In genomic region chr17:81083125-81083765, GRCh38 we compare ENCODE assay signal across 15 cellular contexts. TPM values are rescaled to one million over a fixed set of nuclear protein-coding genes. Genes with fewer than 3 reads are reported as not detected.
DNase-seq lines count a peak whose midpoint lies in the region; ATAC-seq and TF ChIP-seq lines count a peak whose summit lies in the region.
"Had no signal": no experiment of that assay in that cellular context is flagged by ENCODE, and none has a peak within 500 bp of the region (broad histone marks: within the 10 kb centered on the region; RNA-seq: fewer than 3 reads in every experiment).

No MANE protein-coding gene starts in this region.

- H3K9me3 Mint-ChIP-seq in H9: no peaks in the 10 kb centered on the region
- no peaks in the 10 kb centered on the region for H3K9me3 Mint-ChIP-seq in activated CD4-positive, alpha-beta T cell treated with anti-CD3 and anti-CD28 coated beads for 36 hours (ENCODE audit: low read depth)
- H3K9me3 Mint-ChIP-seq: activated naive CD8-positive, alpha-beta T cell treated with anti-CD3 and anti-CD28 coated beads, Interleukin-2, amount 50 U/mL, for 24 hours had no signal

- no peaks in the 10 kb centered on the region for H3K9me3 ChIP-seq in H9 (ENCODE audit: control insufficient read depth, low read depth, low read length)
- H3K9me3 ChIP-seq in sigmoid colon: no peaks in the 10 kb centered on the region
- H3K9me3 ChIP-seq in mucosa of descending colon: no peaks in the 10 kb centered on the region
- H3K9me3 ChIP-seq: SJCRH30 had no signal

- TF ChIP-seq EP300 in sigmoid colon (IDR thresholded peaks at IDR 0.05): no peak

- no peak overlapping the region for H4K5ac ChIP-seq in H9 (ENCODE audit: insufficient read length, low read depth, low read length)

- H3K4me2 ChIP-seq in H9 (ENCODE audit: insufficient read depth, insufficient read length, low read length): no peak overlapping the region

- H4K20me1 ChIP-seq in H9 (ENCODE audit: control insufficient read depth, insufficient read depth, insufficient read length): no peaks in the 10 kb centered on the region

- no peak overlapping the region for H3K4me3 Mint-ChIP-seq in H9
- no peak overlapping the region for H3K4me3 Mint-ChIP-seq in activated CD4-positive, alpha-beta T cell treated with anti-CD3 and anti-CD28 coated beads for 36 hours
- H3K4me3 Mint-ChIP-seq: activated naive CD8-positive, alpha-beta T cell treated with anti-CD3 and anti-CD28 coated beads, Interleukin-2, amount 50 U/mL, for 24 hours had no signal

- H3K36me3 ChIP-seq in sigmoid colon (peaks cover 13 to 37% (median 31%) of the 10 kb centered on the region in 4 donors), mucosa of descending colon (ENCODE audit: low read depth) (no peaks in the 10 kb centered on the region)
- H3K36me3 ChIP-seq: SJCRH30 had no signal

- H2BK120ac ChIP-seq in H9 (ENCODE audit: low read depth, low read length, poor library complexity, severe bottlenecking): no peak overlapping the region

- no peak overlapping the region for H2AFZ ChIP-seq in H9 (ENCODE audit: low read length)

- H3K36me3 Mint-ChIP-seq in H9 (ENCODE audit: insufficient read depth in 1 of 3, low read depth in 3 of 3): peaks cover 0 to 10% (median 8%) of the 10 kb centered on the region in 3 experiments; a peak in 3 of 7 replicates
- no peaks in the 10 kb centered on the region for H3K36me3 Mint-ChIP-seq in activated CD4-positive, alpha-beta T cell treated with anti-CD3 and anti-CD28 coated beads for 36 hours (ENCODE audit: low read depth)

- no peak for DNase-seq in H9
- peak; percentile 55 to 86 for DNase-seq in dermis microvascular lymphatic vessel endothelial cell (ENCODE audit: low read depth in 2 of 2)
- peak; percentile 96 for DNase-seq in left lobe of liver (ENCODE audit: low spot score)
- DNase-seq in sigmoid colon: no peak
- no peak for DNase-seq in SW 1271 (lab: John Stamatoyannopoulos, UW)
- DNase-seq in erythroblast (lab: John Stamatoyannopoulos, UW): no peak
- DNase-seq in activated CD4-positive, alpha-beta T cell treated with anti-CD3 and anti-CD28 coated beads for 36 hours: no peak
- DNase-seq in mucosa of descending colon: no peak
- DNase-seq: activated CD8-positive, alpha-beta memory T cell treated with anti-CD3 and anti-CD28 coated beads, Interleukin-2, amount 50 U/mL, for 48 hours; activated naive CD8-positive, alpha-beta T cell treated with anti-CD3 and anti-CD28 coated beads, Interleukin-2, amount 50 U/mL, for 24 hours; effector CD4-positive, alpha-beta T cell; H7; NCI-H1048; NCI-H526 treated with DMSO at 0.1 percent for 48 hours; SJCRH30 had no signal

- H4K8ac ChIP-seq in H9 (replicated peaks; ENCODE audit: insufficient read length, low read depth, low read length): no peak overlapping the region

- H3K79me1 ChIP-seq in H9 (ENCODE audit: insufficient read depth, low read depth, low read length, poor library complexity, severe bottlenecking): no peaks in the 10 kb centered on the region

- POLR2A ChIA-PET in activated CD4-positive, alpha-beta T cell treated with anti-CD3 and anti-CD28 coated beads for 36 hours (lab: Charles Lee): no interaction called here

- no CpG with 5 or more reads among the region's 27 CpGs for WGBS in H9 (ENCODE audit: extremely low coverage, insufficient read length, low lambda C conversion rate)
- 77 to 89% methylated on average over 27 of the region's 27 CpGs for WGBS in sigmoid colon, 2 donors

- no peak overlapping the region for H2BK5ac ChIP-seq in H9 (ENCODE audit: insufficient read length, low read length)

- H3K4ac ChIP-seq in H9 (ENCODE audit: low read depth, low read length): no peak overlapping the region

- peaks cover 5 to 10% of the 10 kb centered on the region in 2 experiments; a peak in 1 of 4 replicates for H3K4me1 Mint-ChIP-seq in H9
- H3K4me1 Mint-ChIP-seq in activated CD4-positive, alpha-beta T cell treated with anti-CD3 and anti-CD28 coated beads for 36 hours: peaks cover 4% of the 10 kb centered on the region
- H3K4me1 Mint-ChIP-seq: activated naive CD8-positive, alpha-beta T cell treated with anti-CD3 and anti-CD28 coated beads, Interleukin-2, amount 50 U/mL, for 24 hours had no signal

- no peak overlapping the region for H3K23ac ChIP-seq in H9 (ENCODE audit: insufficient read length, low read depth, low read length)

- H3K56ac ChIP-seq in H9 (ENCODE audit: insufficient read length, low read depth, low read length): no peak overlapping the region

- H2BK15ac ChIP-seq in H9 (ENCODE audit: low read depth, low read length): no peak overlapping the region

- no peaks in the 10 kb centered on the region for H3K4me1 ChIP-seq in H9 (ENCODE audit: insufficient read depth, low read length)
- peaks cover 0 to 61% (median 37%) of the 10 kb centered on the region in 4 donors for H3K4me1 ChIP-seq in sigmoid colon
- no peaks in the 10 kb centered on the region for H3K4me1 ChIP-seq in mucosa of descending colon (ENCODE audit: low read depth)
- H3K4me1 ChIP-seq: SJCRH30 had no signal

- TF ChIP-seq CTCF in H9 (conservative IDR thresholded peaks at IDR 0.05): no peak
- TF ChIP-seq CTCF in sigmoid colon (IDR thresholded peaks at IDR 0.05): no peak
- no peak for TF ChIP-seq CTCF in mucosa of descending colon (IDR thresholded peaks at IDR 0.05)

- CTCF ChIA-PET in activated CD4-positive, alpha-beta T cell treated with anti-CD3 and anti-CD28 coated beads for 36 hours (lab: Charles Lee): no interaction called here

- H3K4me3 ChIP-seq in sigmoid colon (no peak overlapping the region), mucosa of descending colon (no peak overlapping the region)
- H3K4me3 ChIP-seq: SJCRH30 had no signal

- H3K9ac ChIP-seq in H9 (ENCODE audit: extremely low read depth, insufficient read length, low read length): no peak overlapping the region

- H2BK12ac ChIP-seq in H9 (ENCODE audit: insufficient read length, low read depth, low read length): no peak overlapping the region

- H2BK20ac ChIP-seq in H9 (ENCODE audit: low read depth, low read length, poor library complexity, severe bottlenecking): no peak overlapping the region

- H3T11ph ChIP-seq in H9 (ENCODE audit: low read length): no peak overlapping the region

- ATAC-seq in left lobe of liver (peak; percentile 68), mucosa of descending colon (no peak)
- no peak for ATAC-seq in activated CD4-positive, alpha-beta T cell treated with anti-CD3 and anti-CD28 coated beads for 36 hours
- ATAC-seq: activated naive CD8-positive, alpha-beta T cell treated with anti-CD3 and anti-CD28 coated beads, Interleukin-2, amount 50 U/mL, for 24 hours had no signal

- H2AK5ac ChIP-seq in H9 (ENCODE audit: insufficient read length, low read length): no peak overlapping the region

- H3K27ac ChIP-seq in H9 (ENCODE audit: insufficient read length, low read depth, low read length): no peak overlapping the region
- peak overlapping the region; percentile 46 to 82 (median 70) for H3K27ac ChIP-seq in sigmoid colon
- H3K27ac ChIP-seq: SJCRH30 had no signal

- H3K79me2 ChIP-seq in H9 (ENCODE audit: insufficient read depth, low read length): no peaks in the 10 kb centered on the region

- H3K23me2 ChIP-seq in H9 (ENCODE audit: insufficient read length, low read depth, low read length, poor library complexity, severe bottlenecking): no peaks in the 10 kb centered on the region

- no peak overlapping the region for H4K91ac ChIP-seq in H9 (ENCODE audit: insufficient read length, low read depth, low read length)

- peak overlapping the region in 2 of 3 experiments; percentile 75 to 95; a peak in 3 of 7 replicates for H3K27ac Mint-ChIP-seq in H9
- no peak overlapping the region for H3K27ac Mint-ChIP-seq in activated CD4-positive, alpha-beta T cell treated with anti-CD3 and anti-CD28 coated beads for 36 hours
- H3K27ac Mint-ChIP-seq: activated naive CD8-positive, alpha-beta T cell treated with anti-CD3 and anti-CD28 coated beads, Interleukin-2, amount 50 U/mL, for 24 hours had no signal

- no peak overlapping the region for H3K18ac ChIP-seq in H9 (ENCODE audit: insufficient read length, low read depth, low read length)

- TF ChIP-seq POLR2A in sigmoid colon (IDR thresholded peaks at IDR 0.05): no peak
- TF ChIP-seq POLR2A in erythroblast (IDR thresholded peaks at IDR 0.05; ENCODE audit: low read length): no peak

- H3K27me3 Mint-ChIP-seq in H9 (ENCODE audit: low read depth): no peaks in the 10 kb centered on the region; the same call in 1 of the 2 replicates
- H3K27me3 Mint-ChIP-seq in activated CD4-positive, alpha-beta T cell treated with anti-CD3 and anti-CD28 coated beads for 36 hours: no peaks in the 10 kb centered on the region
- H3K27me3 Mint-ChIP-seq: activated naive CD8-positive, alpha-beta T cell treated with anti-CD3 and anti-CD28 coated beads, Interleukin-2, amount 50 U/mL, for 24 hours had no signal

- no peak overlapping the region for H3K14ac ChIP-seq in H9 (ENCODE audit: insufficient read depth, low read length)

- intact Hi-C loops in sigmoid colon (cut with DNase I) (no loop called here), mucosa of descending colon (cut with DNase I, micrococcal nuclease) (no loop called here)
- intact Hi-C loops in activated CD4-positive, alpha-beta T cell treated with anti-CD3 and anti-CD28 coated beads for 36 hours (cut with DNase I, micrococcal nuclease): no loop called here

- no peaks in the 10 kb centered on the region for H3K27me3 ChIP-seq in H9 (ENCODE audit: insufficient read depth, low read length)
- no peaks in the 10 kb centered on the region for H3K27me3 ChIP-seq in sigmoid colon
- H3K27me3 ChIP-seq: SJCRH30 had no signal

RNA-seq across cellular contexts. Expression of gene BAIAP2, which starts 48.3 kb away (rescaled TPM):
- total RNA-seq in H9 (2021) (26.7 and 27.8 TPM in 2 replicates), dermis microvascular lymphatic vessel endothelial cell (28.2 and 52.6 TPM in 2 replicates), left lobe of liver (101 TPM), sigmoid colon (10 to 100 TPM; 32.6 to 52.3 (median 50.9) TPM), mucosa of descending colon (10 to 100 TPM; 11.6 to 76.7 (median 19.4) TPM)
- 10 to 100 TPM in 2 of 3 donors, 1 to 10 TPM in 1; 6.5 to 17.2 (median 14.4) TPM for polyA plus RNA-seq in sigmoid colon
- 1 to 10 TPM; 4.6 to 5.0 TPM for total RNA-seq in activated CD4-positive, alpha-beta T cell treated with anti-CD3 and anti-CD28 coated beads for 36 hours

Comparison
In these comparisons a context has a peak if more than half of its experiments do, and no peak if none do; other contexts are left out.
1. DNase-seq: peak in dermis microvascular lymphatic vessel endothelial cell (2 of 2) and left lobe of liver (single experiment); none in H9 (single experiment), sigmoid colon (single experiment), SW 1271 (0 of 2), erythroblast (0 of 2), activated CD4-positive, alpha-beta T cell treated with anti-CD3 and anti-CD28 coated beads for 36 hours (single experiment) and mucosa of descending colon (0 of 3).